ENCODE assay signal across 8 cellular contexts in genomic region chr1:36088577-36089392, GRCh38. TPM values are rescaled to one million over a fixed set of nuclear protein-coding genes. Genes with fewer than 3 reads are reported as not detected.
DNase-seq lines count a peak whose midpoint lies in the region; ATAC-seq and TF ChIP-seq lines count a peak whose summit lies in the region.

TSS of gene ADPRS (plus strand) at chr1:36088892. CDS start at chr1:36088905, 13 bp downstream.

- H3K36me3 ChIP-seq in uterus, result no peaks in the 10 kb centered on the region

- peak; percentile 78 for ATAC-seq in GM18505 (IDR thresholded peaks at IDR 0.05; ENCODE audit: unreplicated experiment)
- ATAC-seq in HG02943 (IDR thresholded peaks at IDR 0.05; ENCODE audit: low read depth, unreplicated experiment), result peak; percentile 74
- peak; percentile 91 to 92 for ATAC-seq in right cardiac atrium

- TF ChIP-seq CTCF in uterus (IDR thresholded peaks at IDR 0.05), result peak; percentile 98 to 99 (median 99)

- DNase-seq in NCI-H187 (lab: John Stamatoyannopoulos, UW) (peak; percentile 59 to 74), anterior cingulate cortex (lab: John Stamatoyannopoulos, UW) (peak in 57 of 58 donors; percentile 49 to 93 (median 79)), right cardiac atrium (peak; percentile 91 to 96 (median 96)), putamen (ENCODE audit: low spot score) (peak; percentile 85), uterus (peak; percentile 86 to 88)

- intact Hi-C loops in T-helper 2 cell treated with Interferon-gamma antibody and Interleukin-4, amounts not matched to agents 100 ng/mL and 5 ng/mL, for 36 hours (cut with micrococcal nuclease), result loop anchor here (1.0 kb wide), 5 partner anchors 61 to 309 kb away; partner anchors contain the start of genes AGO1, AGO3, LSM10 and THRAP3
- intact Hi-C loops in right cardiac atrium (cut with DNase I) (no loop called here), uterus (cut with DNase I; ENCODE audit: low total_unique reads) (no loop called here)

- TF ChIP-seq POLR2A in GM18505 (IDR thresholded peaks at IDR 0.05; ENCODE audit: borderline replicate concordance, extremely low read depth, insufficient read depth, insufficient read length), result peak; percentile 97
- TF ChIP-seq POLR2A in uterus (IDR thresholded peaks at IDR 0.05), result peak; percentile 53 to 92

- H3K9me3 ChIP-seq in right cardiac atrium (ENCODE audit: control insufficient read depth, low read length) (no peaks in the 10 kb centered on the region), uterus (no peaks in the 10 kb centered on the region)

- H3K4me1 ChIP-seq in right cardiac atrium (ENCODE audit: control insufficient read depth, insufficient read depth, low read length) (peaks cover 3% of the 10 kb centered on the region), uterus (peaks cover 8 to 11% of the 10 kb centered on the region in 2 donors)

- H3K27me3 ChIP-seq in right cardiac atrium (ENCODE audit: control insufficient read depth, insufficient read depth) (no peaks in the 10 kb centered on the region), uterus (no peaks in the 10 kb centered on the region)

- H3K27ac ChIP-seq in right cardiac atrium (ENCODE audit: low read length) (peak within 1 kb of the TSS; percentile 16), uterus (peak within 1 kb of the TSS; percentile 81 to 82)

- under 1% methylated on average over 84 of the region's 84 CpGs for WGBS in right cardiac atrium

- H3K4me3 ChIP-seq in right cardiac atrium (ENCODE audit: low read length) (peak within 1 kb of the TSS; percentile 54), uterus (peak within 1 kb of the TSS; percentile 68 to 82)

RNA-seq across cellular contexts. Expression of gene ADPRS, which starts in this region (rescaled TPM):
- 22.5 and 25.6 TPM in 2 replicates for total RNA-seq in T-helper 2 cell treated with Interferon-gamma antibody and Interleukin-4, amounts not matched to agents 100 ng/mL and 5 ng/mL, for 36 hours
- total RNA-seq in right cardiac atrium (10 to 100 TPM; 12.3 to 17.1 (median 13.0) TPM), uterus (10 to 100 TPM in 3 of 4 donors, 1 to 10 TPM in 1; 9.2 to 23.7 (median 17.2) TPM)
- polyA plus RNA-seq in right cardiac atrium, result 19.5 TPM

Comparison
In these comparisons a context has a peak if more than half of its experiments do, and no peak if none do; other contexts are left out.
1. Peak in every context shown above with its lines: DNase-seq, ATAC-seq, H3K4me3 ChIP-seq and H3K27ac ChIP-seq.